In the genomic region with DNA sequence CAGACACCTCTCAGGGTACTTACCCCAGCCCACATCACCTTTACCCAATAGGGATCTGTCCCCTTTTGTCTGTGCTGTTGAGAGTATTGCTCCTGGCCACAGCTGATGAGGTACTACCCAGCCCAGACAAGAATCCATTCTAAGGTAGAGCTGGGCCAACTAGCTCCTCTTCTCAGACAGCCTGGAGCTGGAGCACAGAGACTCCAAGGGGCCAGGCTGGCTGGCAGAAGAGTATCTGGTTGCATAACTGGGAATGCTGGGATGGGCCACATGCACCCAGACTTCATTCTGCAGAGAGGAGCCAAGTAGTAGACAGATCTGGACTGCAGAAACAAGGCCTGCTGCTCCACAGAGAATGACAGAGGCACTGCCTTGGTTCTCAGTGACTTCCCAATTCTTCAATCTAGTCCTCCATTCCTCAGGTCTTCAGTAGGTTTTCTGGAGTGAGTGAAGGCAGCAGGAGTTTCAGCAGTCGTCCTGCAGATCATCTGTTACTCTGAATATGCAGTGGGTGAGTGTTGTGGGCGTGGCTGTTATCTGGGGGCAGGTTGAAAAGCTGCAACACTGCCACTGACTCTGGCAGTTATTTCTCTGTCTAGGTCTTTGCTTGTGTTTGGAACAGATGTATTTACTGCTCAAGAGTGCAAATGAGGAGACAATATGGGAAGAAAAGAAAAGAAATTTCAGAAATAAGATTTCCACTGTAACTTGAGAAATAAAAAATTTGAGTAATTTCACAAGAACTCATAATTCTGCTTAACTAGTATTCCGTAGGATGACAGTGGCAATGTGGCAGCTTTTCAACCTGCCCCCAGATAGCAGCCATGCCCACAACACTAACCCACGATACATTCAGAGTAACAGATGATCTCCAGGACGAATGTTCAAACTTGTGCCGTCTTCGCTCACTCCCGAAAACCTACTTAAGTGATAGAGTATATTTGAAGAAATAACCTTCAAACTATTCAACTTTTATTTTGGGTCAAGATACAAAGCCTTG, we compare ENCODE assay signal across 1 cellular context.
TF ChIP-seq lines count a peak whose summit lies in the region.

No MANE protein-coding gene starts in this region.

TF ChIP-seq in GM12878, 131 proteins besides CTCF, POLR2A, EP300 and RAD21 (continued from another document):
- TF ChIP-seq IRF3 (IDR thresholded peaks at IDR 0.05) (no peak), MXI1 (IDR thresholded peaks at IDR 0.05; ENCODE audit: low read depth, low read length) (no peak), ZNF622 (IDR thresholded peaks at IDR 0.05) (no peak), RELB (IDR thresholded peaks at IDR 0.05; ENCODE audit: low read depth) (no peak), YBX1 (IDR thresholded peaks at IDR 0.05) (no peak), E2F4 (IDR thresholded peaks at IDR 0.05; ENCODE audit: low read depth, low read length) (no peak), HDAC6 (IDR thresholded peaks at IDR 0.05; ENCODE audit: unreplicated experiment) (no peak), BRCA1 (IDR thresholded peaks at IDR 0.05; ENCODE audit: low read depth, low read length) (no peak), CHD2 (IDR thresholded peaks at IDR 0.05; ENCODE audit: borderline replicate concordance, low read depth, low read length) (no peak), RBBP5 (conservative IDR thresholded peaks at IDR 0.05) (no peak), RAD51 (IDR thresholded peaks at IDR 0.05) (no peak), HDGF (IDR thresholded peaks at IDR 0.05) (no peak)
- TF ChIP-seq, protein P1, sequence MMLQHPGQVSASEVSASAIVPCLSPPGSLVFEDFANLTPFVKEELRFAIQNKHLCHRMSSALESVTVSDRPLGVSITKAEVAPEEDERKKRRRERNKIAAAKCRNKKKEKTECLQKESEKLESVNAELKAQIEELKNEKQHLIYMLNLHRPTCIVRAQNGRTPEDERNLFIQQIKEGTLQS (IDR thresholded peaks at IDR 0.05; ENCODE audit: borderline replicate concordance, extremely low read depth, low read depth, low read length): no peak
